In genomic region chr1:228293816-228294500, GRCh38 we compare ENCODE assay signal across 22 cellular contexts.
"Had no signal": no experiment of that assay in that cellular context is flagged by ENCODE, and none has a peak within 500 bp of the region (broad histone marks: within the 10 kb centered on the region; RNA-seq: fewer than 3 reads in every experiment).

No MANE protein-coding gene starts in this region.

- H3K27ac ChIP-seq: colonic mucosa, neutrophil, parathyroid adenoma, right lobe of liver, SK-N-MC, skin epidermis, transverse colon, uterus, WERI-Rb-1 had no signal

- H3K36me3 Mint-ChIP-seq: activated CD8-positive, alpha-beta memory T cell treated with anti-CD3 and anti-CD28 coated beads, Interleukin-2, amount 10 ng/mL, durations not matched to agents 7 days and 5 days had no signal

- H3K4me1 Mint-ChIP-seq: stimulated activated naive B cell treated with anti-CD40 and anti-IgM and Interleukin-4, amounts not matched to agents 10 μg/mL and 1 μg/mL and 100 μg/mL, for 72 hours had no signal

- H3K79me2 ChIP-seq: parathyroid adenoma had no signal

- H3K27me3 Mint-ChIP-seq: activated CD4-positive, alpha-beta T cell treated with anti-CD3 and anti-CD28 coated beads, Interleukin-2, amount 10 ng/mL, durations not matched to agents 7 days and 5 days; activated CD8-positive, alpha-beta memory T cell treated with anti-CD3 and anti-CD28 coated beads, Interleukin-2, amount 10 ng/mL, durations not matched to agents 7 days and 5 days; activated CD8-positive, alpha-beta T cell treated with anti-CD3 and anti-CD28 coated beads for 36 hours; naive thymus-derived CD8-positive, alpha-beta T cell; stimulated activated naive B cell treated with anti-CD40 and anti-IgM and Interleukin-4, amounts not matched to agents 10 μg/mL and 1 μg/mL and 100 μg/mL, for 72 hours had no signal

- H3K36me3 ChIP-seq: colonic mucosa, neutrophil, right lobe of liver, transverse colon, uterus, WERI-Rb-1 had no signal

- H3K27ac Mint-ChIP-seq: activated CD4-positive, alpha-beta T cell treated with anti-CD3 and anti-CD28 coated beads, Interleukin-2, amount 10 ng/mL, durations not matched to agents 7 days and 5 days; activated CD8-positive, alpha-beta memory T cell treated with anti-CD3 and anti-CD28 coated beads, Interleukin-2, amount 10 ng/mL, durations not matched to agents 7 days and 5 days; stimulated activated naive B cell treated with anti-CD40 and anti-IgM and Interleukin-4, amounts not matched to agents 10 μg/mL and 1 μg/mL and 100 μg/mL, for 72 hours had no signal

- H3K4me1 ChIP-seq: colonic mucosa, parathyroid adenoma, right lobe of liver, transverse colon, uterus had no signal

- ATAC-seq: activated CD8-positive, alpha-beta memory T cell treated with anti-CD3 and anti-CD28 coated beads, Interleukin-2, amount 10 ng/mL, durations not matched to agents 7 days and 5 days; activated CD8-positive, alpha-beta T cell treated with anti-CD3 and anti-CD28 coated beads for 36 hours; left colon; naive thymus-derived CD8-positive, alpha-beta T cell; right lobe of liver; stimulated activated naive B cell treated with anti-CD40 and anti-IgM and Interleukin-4, amounts not matched to agents 10 μg/mL and 1 μg/mL and 100 μg/mL, for 72 hours had no signal

- H2AFZ ChIP-seq: parathyroid adenoma had no signal

- H3K4me3 Mint-ChIP-seq: activated CD4-positive, alpha-beta T cell treated with anti-CD3 and anti-CD28 coated beads, Interleukin-2, amount 10 ng/mL, durations not matched to agents 7 days and 5 days; activated CD8-positive, alpha-beta memory T cell treated with anti-CD3 and anti-CD28 coated beads, Interleukin-2, amount 10 ng/mL, durations not matched to agents 7 days and 5 days; activated CD8-positive, alpha-beta T cell treated with anti-CD3 and anti-CD28 coated beads for 36 hours; stimulated activated naive B cell treated with anti-CD40 and anti-IgM and Interleukin-4, amounts not matched to agents 10 μg/mL and 1 μg/mL and 100 μg/mL, for 72 hours had no signal

- H3K4me3 ChIP-seq: colonic mucosa, lung, right lobe of liver, SK-N-MC, skin epidermis, transverse colon, uterus had no signal

- H3K9me3 ChIP-seq: colonic mucosa, neutrophil, right lobe of liver, transverse colon, uterus had no signal

- H3K27me3 ChIP-seq: colonic mucosa, neutrophil, right lobe of liver, transverse colon, uterus had no signal

- DNase-seq: activated CD4-positive, alpha-beta T cell treated with anti-CD3 and anti-CD28 coated beads, Interleukin-2, amount 10 ng/mL, durations not matched to agents 7 days and 5 days; activated CD4-positive, CD25-positive, alpha-beta regulatory T cell treated with anti-CD3 and anti-CD28 coated beads, Interleukin-2, amount 50 U/mL, for 72 hours; activated CD8-positive, alpha-beta memory T cell treated with anti-CD3 and anti-CD28 coated beads, Interleukin-2, amount 10 ng/mL, durations not matched to agents 7 days and 5 days; activated CD8-positive, alpha-beta T cell treated with anti-CD3 and anti-CD28 coated beads for 36 hours; activated effector memory CD4-positive, alpha-beta T cell treated with anti-CD3 and anti-CD28 coated beads, Interleukin-2, amount 50 U/mL, for 16 hours; activated T-cell treated with anti-CD3 and anti-CD28 coated beads for 4 hours; colonic mucosa; foreskin melanocyte; hypothalamus; left colon; stimulated activated naive B cell treated with anti-CD40 and anti-IgM and Interleukin-4, amounts not matched to agents 10 μg/mL and 1 μg/mL and 100 μg/mL, for 72 hours; T-helper 2 cell; transverse colon; uterus; WERI-Rb-1 had no signal
